In the genomic region with DNA sequence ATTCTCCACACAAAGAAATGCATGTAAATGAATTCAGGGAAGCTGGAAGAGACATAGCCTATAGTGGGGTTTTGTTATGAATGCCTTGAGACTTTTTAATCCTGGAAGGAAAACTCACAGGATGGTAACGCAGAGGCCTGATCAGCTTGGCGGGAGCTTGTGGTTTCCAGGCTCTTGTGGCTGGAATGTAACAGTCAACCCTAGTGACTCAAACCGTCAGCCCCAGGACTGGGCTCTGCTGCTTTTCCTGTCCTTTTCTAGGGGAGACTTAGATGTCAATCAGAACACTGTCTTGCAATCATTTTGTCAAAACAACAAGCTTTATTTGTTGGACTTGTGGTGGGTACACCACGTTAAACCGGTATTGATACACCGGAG, we compare ENCODE assay signal across 10 cellular contexts. TPM values are rescaled to one million over a fixed set of nuclear protein-coding genes. Genes with fewer than 3 reads are reported as not detected.
DNase-seq lines count a peak whose midpoint lies in the region; ATAC-seq and TF ChIP-seq lines count a peak whose summit lies in the region.
"Had no signal": no experiment of that assay in that cellular context is flagged by ENCODE, and none has a peak within 500 bp of the region (broad histone marks: within the 10 kb centered on the region; RNA-seq: fewer than 3 reads in every experiment).

No MANE protein-coding gene starts in this region.

- CTCF ChIA-PET in PC-9 (lab: Charles Lee), result no interaction called here

- H3K9me3 Mint-ChIP-seq in nephron, result peaks cover 14% of the 10 kb centered on the region
- H3K9me3 Mint-ChIP-seq in activated CD4-positive, alpha-beta T cell treated with anti-CD3 and anti-CD28 coated beads, Interleukin-2, amount 10 ng/mL, durations not matched to agents 24 days and 14 days, result peaks cover 10% of the 10 kb centered on the region

- no peaks in the 10 kb centered on the region for H3K79me2 ChIP-seq in PC-9 (ENCODE audit: low read depth)

- no peak for ATAC-seq in GM19397 (IDR thresholded peaks at IDR 0.05; ENCODE audit: unreplicated experiment)

- 0 out of 2 replicates have a peak overlapping the region, but pooled peaks have one; percentile 33 for H2AFZ ChIP-seq in PC-9

- H3K27me3 Mint-ChIP-seq in nephron (ENCODE audit: low read depth), result peaks cover 11% of the 10 kb centered on the region
- H3K27me3 Mint-ChIP-seq in activated CD4-positive, alpha-beta T cell treated with anti-CD3 and anti-CD28 coated beads, Interleukin-2, amount 10 ng/mL, durations not matched to agents 24 days and 14 days, result peaks cover 22% of the 10 kb centered on the region

- H3K36me3 ChIP-seq in PC-9 (ENCODE audit: low read depth), result no peaks in the 10 kb centered on the region

- H3K4me2 ChIP-seq in PC-9, result no peak overlapping the region

- POLR2A ChIA-PET in PC-9 (lab: Charles Lee; ENCODE audit: unreplicated experiment), result no interaction called here

- H3K4me1 ChIP-seq in PC-9 (replicated peaks; ENCODE audit: insufficient read depth), result peaks cover 11% of the 10 kb centered on the region; the same call in 1 of the 2 replicates

- H3K27ac ChIP-seq in PC-9, result no peak overlapping the region

- peaks cover 5% of the 10 kb centered on the region; the same call in 1 of the 2 replicates for H3F3A ChIP-seq in PC-9 (ENCODE audit: insufficient read depth, low read depth)

- no peaks in the 10 kb centered on the region for H3K9me3 ChIP-seq in PC-9 (ENCODE audit: insufficient read depth, low read depth)

- peak overlapping the region; percentile 92 to 99 (median 99) for H3K27ac Mint-ChIP-seq in nephron
- no peak overlapping the region for H3K27ac Mint-ChIP-seq in activated CD4-positive, alpha-beta T cell treated with anti-CD3 and anti-CD28 coated beads, Interleukin-2, amount 10 ng/mL, durations not matched to agents 24 days and 14 days
- H3K27ac Mint-ChIP-seq: activated CD4-positive, alpha-beta memory T cell treated with anti-CD3 and anti-CD28 coated beads, Interleukin-2, amount 10 ng/mL, durations not matched to agents 7 days and 5 days had no signal

- H4K20me1 ChIP-seq in PC-9 (ENCODE audit: insufficient read depth), result no peaks in the 10 kb centered on the region

- H3K36me3 Mint-ChIP-seq in nephron (ENCODE audit: low read depth), result peaks cover 3% of the 10 kb centered on the region
- H3K36me3 Mint-ChIP-seq in activated CD4-positive, alpha-beta T cell treated with anti-CD3 and anti-CD28 coated beads, Interleukin-2, amount 10 ng/mL, durations not matched to agents 24 days and 14 days (ENCODE audit: low read depth), result peaks cover 1% of the 10 kb centered on the region

- DNase-seq in AG20443 (ENCODE audit: low spot score) (peak; percentile 84), PC-9 (no peak), epithelial cell of esophagus (ENCODE audit: low read depth) (peak; percentile 32), 8988T (no peak), T-helper 9 cell (no peak)
- no peak for DNase-seq in activated CD4-positive, alpha-beta T cell treated with anti-CD3 and anti-CD28 coated beads, Interleukin-2, amount 10 ng/mL, durations not matched to agents 24 days and 14 days
- DNase-seq: activated CD4-positive, alpha-beta memory T cell treated with anti-CD3 and anti-CD28 coated beads, Interleukin-2, amount 10 ng/mL, durations not matched to agents 7 days and 5 days; nucleus accumbens had no signal

- peaks cover 3% of the 10 kb centered on the region; the same call in 1 of the 2 replicates for H3K27me3 ChIP-seq in PC-9 (ENCODE audit: insufficient read depth, low read depth)

- H3K9me2 ChIP-seq in PC-9 (ENCODE audit: insufficient read depth), result no peaks in the 10 kb centered on the region

- peak overlapping the region in 2 of 3 experiments; percentile 47 to 51 for H3K4me3 Mint-ChIP-seq in nephron
- no peak overlapping the region for H3K4me3 Mint-ChIP-seq in activated CD4-positive, alpha-beta T cell treated with anti-CD3 and anti-CD28 coated beads, Interleukin-2, amount 10 ng/mL, durations not matched to agents 24 days and 14 days
- H3K4me3 Mint-ChIP-seq: activated CD4-positive, alpha-beta memory T cell treated with anti-CD3 and anti-CD28 coated beads, Interleukin-2, amount 10 ng/mL, durations not matched to agents 7 days and 5 days had no signal

- peaks cover 63% of the 10 kb centered on the region for H3K4me1 Mint-ChIP-seq in nephron
- peaks cover 7% of the 10 kb centered on the region for H3K4me1 Mint-ChIP-seq in activated CD4-positive, alpha-beta T cell treated with anti-CD3 and anti-CD28 coated beads, Interleukin-2, amount 10 ng/mL, durations not matched to agents 24 days and 14 days

- TF ChIP-seq CTCF in PC-9 (conservative IDR thresholded peaks at IDR 0.05) (no peak), epithelial cell of esophagus (IDR thresholded peaks at IDR 0.05; ENCODE audit: insufficient read depth, low read depth, low read length, missing control alignments) (peak; percentile 22), nephron (IDR thresholded peaks at IDR 0.05; ENCODE audit: unreplicated experiment in 3 of 3) (no peak)

- no TSS peak for BruUV-seq in PC-9 (replicated peaks; lab: Mats Ljungman, UMichigan)

- intact Hi-C loops in PC-9 (cut with micrococcal nuclease; ENCODE audit: unreplicated experiment), result no loop called here
- intact Hi-C loops in activated CD4-positive, alpha-beta T cell treated with anti-CD3 and anti-CD28 coated beads, Interleukin-2, amount 10 ng/mL, durations not matched to agents 24 days and 14 days (cut with micrococcal nuclease), result no loop called here

- H3K4me3 ChIP-seq in PC-9, result no peak overlapping the region
- H3K4me3 ChIP-seq in epithelial cell of esophagus (ENCODE audit: low read length), result no peak overlapping the region

RNA-seq across cellular contexts. Expression of a gene that starts 34.9 kb away (rescaled TPM):
- total RNA-seq in PC-9 (2021), result not detected in 2 replicates
- total RNA-seq in activated CD4-positive, alpha-beta T cell treated with anti-CD3 and anti-CD28 coated beads, Interleukin-2, amount 10 ng/mL, durations not matched to agents 24 days and 14 days, result not detected in 2 replicates
- total RNA-seq: activated CD4-positive, alpha-beta memory T cell treated with anti-CD3 and anti-CD28 coated beads, Interleukin-2, amount 10 ng/mL, durations not matched to agents 7 days and 5 days had no signal

RNA-seq across cellular contexts. Expression of a gene that starts 46.6 kb away (rescaled TPM):
- total RNA-seq in PC-9 (2021), result not detected in 2 replicates
- not detected in 2 replicates for total RNA-seq in activated CD4-positive, alpha-beta T cell treated with anti-CD3 and anti-CD28 coated beads, Interleukin-2, amount 10 ng/mL, durations not matched to agents 24 days and 14 days
- total RNA-seq: activated CD4-positive, alpha-beta memory T cell treated with anti-CD3 and anti-CD28 coated beads, Interleukin-2, amount 10 ng/mL, durations not matched to agents 7 days and 5 days had no signal

Comparison
In these comparisons a context has a peak if more than half of its experiments do, and no peak if none do; other contexts are left out.
1. DNase-seq: peak in AG20443 (single experiment) and epithelial cell of esophagus (single experiment); none in PC-9 (0 of 2), 8988T (single experiment), T-helper 9 cell (single experiment) and activated CD4-positive, alpha-beta T cell treated with anti-CD3 and anti-CD28 coated beads, Interleukin-2, amount 10 ng/mL, durations not matched to agents 24 days and 14 days (single experiment).